8 cellular contexts compared by ENCODE assay signal in genomic region chrX:103464071-103464773, GRCh38. TPM values are rescaled to one million over a fixed set of nuclear protein-coding genes. Genes with fewer than 3 reads are reported as not detected.
DNase-seq lines count a peak whose midpoint lies in the region; ATAC-seq, FAIRE-seq and TF ChIP-seq lines count a peak whose summit lies in the region.

No MANE protein-coding gene starts in this region.

- peak; percentile 77 for ATAC-seq in GM21786 (IDR thresholded peaks at IDR 0.05; ENCODE audit: unreplicated experiment)

- no peaks in the 10 kb centered on the region for H3K36me3 Mint-ChIP-seq in endothelial cell (ENCODE audit: low read depth, unreplicated experiment)

- H3K9me3 ChIP-seq in mucosa of rectum (ENCODE audit: control insufficient read depth in 2 of 2, low read length in 2 of 2) = no peaks in the 10 kb centered on the region

- H3K27ac Mint-ChIP-seq in endothelial cell (ENCODE audit: unreplicated experiment) = no peak overlapping the region

- H3K4me1 Mint-ChIP-seq in endothelial cell (ENCODE audit: unreplicated experiment) = peaks cover 9% of the 10 kb centered on the region

- H3K4me3 ChIP-seq in mucosa of rectum (ENCODE audit: low read length in 2 of 2) = peak overlapping the region; percentile 34 to 41

- H3K27ac ChIP-seq in mucosa of rectum (ENCODE audit: low read depth in 2 of 2, low read length in 2 of 2) = no peak overlapping the region

- no peak overlapping the region for H3K4me3 Mint-ChIP-seq in endothelial cell (ENCODE audit: unreplicated experiment)

- H3K27me3 ChIP-seq in mucosa of rectum (ENCODE audit: control insufficient read depth in 2 of 2, insufficient read depth in 2 of 2, low read length in 2 of 2) = peaks cover 1 to 3% of the 10 kb centered on the region in 2 donors

- no peaks in the 10 kb centered on the region for H3K4me1 ChIP-seq in mucosa of rectum (ENCODE audit: control insufficient read depth in 2 of 2, insufficient read depth in 2 of 2, low read length in 2 of 2)

- TF ChIP-seq CTCF in endothelial cell (IDR thresholded peaks at IDR 0.05; ENCODE audit: unreplicated experiment) = no peak

- H3K27me3 Mint-ChIP-seq in endothelial cell (ENCODE audit: unreplicated experiment) = no peaks in the 10 kb centered on the region

- FAIRE-seq in urothelium cell line (lab: Jason Lieb, UNC) = no peak

- H3K9me3 Mint-ChIP-seq in endothelial cell (ENCODE audit: unreplicated experiment) = no peaks in the 10 kb centered on the region

- H3K36me3 ChIP-seq in mucosa of rectum (ENCODE audit: control insufficient read depth in 2 of 2, insufficient read depth in 2 of 2, low read length in 2 of 2) = no peaks in the 10 kb centered on the region

- peak; percentile 55 for DNase-seq in NCI-H82 (lab: John Stamatoyannopoulos, UW)
- DNase-seq in NCI-H82 treated with DMSO at 0.1 percent for 48 hours (lab: John Stamatoyannopoulos, UW; ENCODE audit: unreplicated experiment) = no peak
- DNase-seq in KBM-7 = peak; percentile 63
- DNase-seq in activated CD4-positive, alpha-beta T cell treated with anti-CD3 and anti-CD28 coated beads for 4 hours = peak; percentile 11 to 17
- peak; percentile 22 for DNase-seq in endothelial cell (ENCODE audit: low spot score)
- DNase-seq in urothelium cell line (ENCODE audit: low spot score) = peak; percentile 13

- no peak overlapping the region for H3K9ac ChIP-seq in mucosa of rectum (ENCODE audit: low read depth in 1 of 2, low read length in 2 of 2)

- in situ Hi-C loops in KBM-7 (cut with MboI; ENCODE audit: low pct_unique_long_range_greater_than_20kb, low sequenced_read_pairs) = no loop called here

RNA-seq across cellular contexts. Expression of gene RAB40A, which starts 55.1 kb away (rescaled TPM):
- total RNA-seq in endothelial cell (ENCODE audit: unreplicated experiment) = 0.36 TPM
